ENCODE assay signal across 23 cellular contexts in genomic region chr7:107359520-107360316, GRCh38.
DNase-seq lines count a peak whose midpoint lies in the region; ATAC-seq and TF ChIP-seq lines count a peak whose summit lies in the region.
"Had no signal": no experiment of that assay in that cellular context is flagged by ENCODE, and none has a peak within 500 bp of the region (broad histone marks: within the 10 kb centered on the region; RNA-seq: fewer than 3 reads in every experiment).

No MANE protein-coding gene starts in this region.

- H3K27ac Mint-ChIP-seq in endodermal cell, result no peak overlapping the region
- H3K27ac Mint-ChIP-seq in Caco-2 (ENCODE audit: unreplicated experiment), result no peak overlapping the region
- H3K27ac Mint-ChIP-seq: B cell, H9, HFFc6 had no signal

- H3K27ac ChIP-seq in endodermal cell (ENCODE audit: low read depth, low read length) (no peak overlapping the region), upper lobe of left lung (no peak overlapping the region)
- H3K27ac ChIP-seq: 22Rv1, GM23248, RWPE1 had no signal

- intact Hi-C loops in Caco-2 (cut with micrococcal nuclease; ENCODE audit: unreplicated experiment), result no loop called here

- ATAC-seq in upper lobe of left lung (ENCODE audit: low FRiP score in 2 of 2), result peak; percentile 11 to 24
- ATAC-seq: Panc1 had no signal

- H3K27me3 Mint-ChIP-seq in endodermal cell (ENCODE audit: insufficient read depth) (no peaks in the 10 kb centered on the region), Caco-2 (ENCODE audit: insufficient read depth, unreplicated experiment) (no peaks in the 10 kb centered on the region)
- H3K27me3 Mint-ChIP-seq: B cell had no signal

- H3K4me1 ChIP-seq in endodermal cell (ENCODE audit: control insufficient read depth, insufficient read depth, low read length), result no peaks in the 10 kb centered on the region
- H3K4me1 ChIP-seq in upper lobe of left lung, result no peaks in the 10 kb centered on the region
- H3K4me1 ChIP-seq in Caco-2, result no peaks in the 10 kb centered on the region

- peaks cover 19% of the 10 kb centered on the region for H3K9me3 Mint-ChIP-seq in endodermal cell
- H3K9me3 Mint-ChIP-seq in Caco-2 (ENCODE audit: unreplicated experiment), result peaks cover 11% of the 10 kb centered on the region

- no peak for TF ChIP-seq EP300 in upper lobe of left lung (IDR thresholded peaks at IDR 0.05)

- no TSS peak for BruUV-seq in Caco-2 (replicated peaks; lab: Mats Ljungman, UMichigan)

- no peaks in the 10 kb centered on the region for H3K27me3 ChIP-seq in endodermal cell (ENCODE audit: control insufficient read depth, insufficient read depth, low read length, poor library complexity, severe bottlenecking)
- no peaks in the 10 kb centered on the region for H3K27me3 ChIP-seq in upper lobe of left lung
- H3K27me3 ChIP-seq in Caco-2 (replicated peaks; ENCODE audit: control insufficient read depth, insufficient read depth, low read length), result no peaks in the 10 kb centered on the region

- TF ChIP-seq CTCF in NB4 (IDR thresholded peaks at IDR 0.05; ENCODE audit: low read depth, low read length) (no peak), endodermal cell (conservative IDR thresholded peaks at IDR 0.05) (no peak), upper lobe of left lung (IDR thresholded peaks at IDR 0.05) (no peak), Caco-2 (IDR thresholded peaks at IDR 0.05; ENCODE audit: insufficient read depth in 1 of 2, low read depth in 1 of 2, low read length in 1 of 2, severe bottlenecking in 1 of 2, unreplicated experiment in 1 of 2) (no peak)

- H3K4me3 ChIP-seq in NB4 (ENCODE audit: low read depth, low read length) (no peak overlapping the region), endodermal cell (ENCODE audit: low read length) (peak overlapping the region; percentile 42), upper lobe of left lung (no peak overlapping the region), Caco-2 (ENCODE audit: low read depth, low read length) (no peak overlapping the region)
- H3K4me3 ChIP-seq: GM23248 had no signal

- peaks cover 35% of the 10 kb centered on the region for H3K36me3 ChIP-seq in endodermal cell (ENCODE audit: control insufficient read depth, insufficient read depth, low read length)
- H3K36me3 ChIP-seq in upper lobe of left lung, result peaks cover 4 to 34% (median 19%) of the 10 kb centered on the region in 4 donors
- H3K36me3 ChIP-seq in Caco-2 (ENCODE audit: control insufficient read depth, insufficient read depth, low read length), result peaks cover 12% of the 10 kb centered on the region

- POLR2A ChIA-PET in Caco-2 (lab: Charles Lee), result no interaction called here

- 83 to 84% methylated on average over 6 to 9 of the region's 9 CpGs for WGBS in endodermal cell (ENCODE audit: insufficient coverage in 1 of 2, insufficient read length in 1 of 2), 2 experiments
- 82 to 94% methylated on average over 9 of the region's 9 CpGs for WGBS in upper lobe of left lung, 2 donors

- H3K9ac ChIP-seq in endodermal cell (ENCODE audit: extremely low read depth, low read length, poor library complexity, severe bottlenecking), result no peak overlapping the region
- H3K9ac ChIP-seq: GM23248, SK-N-SH had no signal

- DNase-seq in DMS53 (lab: John Stamatoyannopoulos, UW) (peak; percentile 28), DMS53 treated with DMSO at 0.1 percent for 48 hours (lab: John Stamatoyannopoulos, UW; ENCODE audit: unreplicated experiment) (no peak), NB4 (ENCODE audit: low read depth) (peak; percentile 11), endodermal cell (no peak), upper lobe of left lung (no peak), Kasumi-1 (lab: John Stamatoyannopoulos, UW) (no peak), Caco-2 (no peak)
- no peak for DNase-seq in activated CD4-positive, alpha-beta T cell treated with anti-CD3 and anti-CD28 coated beads, Interleukin-2, amount 50 U/mL, for 1 hour
- DNase-seq: DMS153, GM23248, HFFc6, KG1, NCI-H1105, NCI-H1436 treated with DMSO at 0.1 percent for 48 hours, NCI-H2029, NCI-H2227 treated with DMSO at 0.1 percent for 48 hours, NCI-H69, SK-N-SH had no signal

- no peaks in the 10 kb centered on the region for H3K4me1 Mint-ChIP-seq in endodermal cell
- no peaks in the 10 kb centered on the region for H3K4me1 Mint-ChIP-seq in Caco-2 (ENCODE audit: low read depth, unreplicated experiment)
- H3K4me1 Mint-ChIP-seq: H9 had no signal

- TF ChIP-seq POLR2A in NB4 (IDR thresholded peaks at IDR 0.05; ENCODE audit: extremely low read depth, insufficient read length) (no peak), upper lobe of left lung (IDR thresholded peaks at IDR 0.05) (no peak)

- H3K36me3 Mint-ChIP-seq in endodermal cell (ENCODE audit: low read depth) (peaks cover 37% of the 10 kb centered on the region), Caco-2 (ENCODE audit: insufficient read depth, unreplicated experiment) (peaks cover 39% of the 10 kb centered on the region)

- H3K4me3 Mint-ChIP-seq in endodermal cell (no peak overlapping the region), Caco-2 (ENCODE audit: unreplicated experiment) (no peak overlapping the region)
- H3K4me3 Mint-ChIP-seq: B cell, H9, HFFc6 had no signal

- H3K9me3 ChIP-seq in endodermal cell (ENCODE audit: control insufficient read depth, low read length) (peaks cover 29% of the 10 kb centered on the region), upper lobe of left lung (no peaks in the 10 kb centered on the region), Caco-2 (peaks cover 22% of the 10 kb centered on the region)
- H3K9me3 ChIP-seq: SK-N-SH had no signal

- CTCF ChIA-PET in Caco-2 (lab: Charles Lee), result interaction anchor here (0.6 kb wide), 1 partner anchor 272 kb away, joined by 3 read pairs; no protein-coding TSS in a partner anchor

Comparison
In these comparisons a context has a peak if more than half of its experiments do, and no peak if none do; other contexts are left out.
1. DNase-seq: peak in DMS53 (single experiment) and NB4 (single experiment); none in DMS53 treated with DMSO at 0.1 percent for 48 hours (single experiment), endodermal cell (single experiment), upper lobe of left lung (0 of 2), activated CD4-positive, alpha-beta T cell treated with anti-CD3 and anti-CD28 coated beads, Interleukin-2, amount 50 U/mL, for 1 hour (single experiment), Kasumi-1 (0 of 2) and Caco-2 (0 of 2).